ENCODE assay signal across 19 cellular contexts in the genomic region with DNA sequence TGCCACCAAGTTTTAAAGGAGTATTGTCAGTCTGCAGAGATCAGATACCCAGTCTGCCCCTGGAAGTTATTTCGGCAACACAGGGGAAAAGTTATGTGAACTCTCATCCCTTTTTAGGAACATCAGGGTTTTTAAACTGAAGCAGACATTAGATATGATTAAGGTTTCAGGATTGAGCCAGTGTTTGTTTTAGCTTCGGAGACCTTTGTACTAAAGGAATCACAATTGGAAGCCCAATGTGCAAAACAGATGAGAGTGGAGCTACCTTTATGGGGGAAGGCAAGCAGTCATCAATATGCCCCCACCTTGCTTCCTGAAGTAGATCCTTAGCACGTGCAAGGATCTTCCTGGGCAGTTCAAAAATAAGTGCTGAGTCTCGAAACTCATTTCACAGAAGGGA. TPM values are rescaled to one million over a fixed set of nuclear protein-coding genes. Genes with fewer than 3 reads are reported as not detected.
DNase-seq lines count a peak whose midpoint lies in the region; ATAC-seq and TF ChIP-seq lines count a peak whose summit lies in the region.
"Had no signal": no experiment of that assay in that cellular context is flagged by ENCODE, and none has a peak within 500 bp of the region (broad histone marks: within the 10 kb centered on the region; RNA-seq: fewer than 3 reads in every experiment).

No MANE protein-coding gene starts in this region.

- no peaks in the 10 kb centered on the region for H3K79me2 ChIP-seq in hepatocyte
- H3K79me2 ChIP-seq in smooth muscle cell (ENCODE audit: low read depth), result no peaks in the 10 kb centered on the region

- no peak overlapping the region for H3K27ac Mint-ChIP-seq in T-cell
- no peak overlapping the region for H3K27ac Mint-ChIP-seq in stimulated activated memory B cell treated with anti-CD40 and anti-IgM and Interleukin-4, amounts not matched to agents 10 μg/mL and 1 μg/mL and 100 μg/mL, for 72 hours
- H3K27ac Mint-ChIP-seq: CD4-positive, alpha-beta T cell; IgD-negative memory B cell had no signal

- H3K27me3 ChIP-seq in hepatocyte, result no peaks in the 10 kb centered on the region
- no peaks in the 10 kb centered on the region for H3K27me3 ChIP-seq in smooth muscle cell (ENCODE audit: low read depth)
- H3K27me3 ChIP-seq: BLaER1, SJSA1 had no signal

- ATAC-seq in T-cell (replicated peaks in 1 of 4), result no peak
- no peak for ATAC-seq in stimulated activated memory B cell treated with anti-CD40 and anti-IgM and Interleukin-4, amounts not matched to agents 10 μg/mL and 1 μg/mL and 100 μg/mL, for 72 hours

- H3K36me3 ChIP-seq in HEK293 (ENCODE audit: control insufficient read depth in 2 of 2, insufficient read depth in 1 of 2, low read length in 2 of 2) (no peaks in the 10 kb centered on the region), hepatocyte (replicated peaks; ENCODE audit: insufficient read depth, low read depth) (no peaks in the 10 kb centered on the region), smooth muscle cell (ENCODE audit: low read depth) (no peaks in the 10 kb centered on the region)
- H3K36me3 ChIP-seq: BLaER1, HAP-1, SJSA1 had no signal

- H2AFZ ChIP-seq in hepatocyte (no peak overlapping the region), smooth muscle cell (ENCODE audit: low read depth) (no peak overlapping the region)

- H3K9ac ChIP-seq in smooth muscle cell (ENCODE audit: low read depth), result no peak overlapping the region
- H3K9ac ChIP-seq: BLaER1, KMS-11 had no signal

- H3K9me3 ChIP-seq in HEK293 (ENCODE audit: control insufficient read depth, insufficient read depth, low read depth, low read length) (no peaks in the 10 kb centered on the region), hepatocyte (ENCODE audit: low read depth) (no peaks in the 10 kb centered on the region), smooth muscle cell (replicated peaks; ENCODE audit: low read depth) (no peaks in the 10 kb centered on the region)
- H3K9me3 ChIP-seq: BLaER1, HAP-1, SJSA1 had no signal

- 27% methylated on average over 4 of the region's 4 CpGs for WGBS in hepatocyte (ENCODE audit: low lambda C conversion rate, missing lambda C conversion rate)
- 55% methylated on average over 4 of the region's 4 CpGs for WGBS in smooth muscle cell (ENCODE audit: low lambda C conversion rate)

- H4K20me1 ChIP-seq in hepatocyte (ENCODE audit: insufficient read depth, poor library complexity, severe bottlenecking), result no peaks in the 10 kb centered on the region
- no peaks in the 10 kb centered on the region for H4K20me1 ChIP-seq in smooth muscle cell (ENCODE audit: low read depth)
- H4K20me1 ChIP-seq: BLaER1 had no signal

- H3K4me3 ChIP-seq in HEK293 (ENCODE audit: low read depth, low read length) (no peak overlapping the region), hepatocyte (no peak overlapping the region), smooth muscle cell (peak overlapping the region; percentile 22)
- H3K4me3 ChIP-seq: BLaER1, HAP-1, SJSA1 had no signal

- H3K9me2 ChIP-seq in hepatocyte (replicated peaks; ENCODE audit: insufficient read depth), result no peaks in the 10 kb centered on the region

- H3K4me1 Mint-ChIP-seq in T-cell, result no peaks in the 10 kb centered on the region
- H3K4me1 Mint-ChIP-seq in stimulated activated memory B cell treated with anti-CD40 and anti-IgM and Interleukin-4, amounts not matched to agents 10 μg/mL and 1 μg/mL and 100 μg/mL, for 72 hours, result no peaks in the 10 kb centered on the region
- H3K4me1 Mint-ChIP-seq: IgD-negative memory B cell had no signal

- DNase-seq in NCI-H748 (lab: John Stamatoyannopoulos, UW; ENCODE audit: unreplicated experiment) (peak; percentile 9), NCI-H748 treated with DMSO at 0.1 percent for 48 hours (lab: John Stamatoyannopoulos, UW) (no peak), hepatocyte (ENCODE audit: low spot score) (no peak), smooth muscle cell (lab: John Stamatoyannopoulos, UW; ENCODE audit: unreplicated experiment) (no peak), T-cell (no peak)
- DNase-seq: CD4-positive, alpha-beta T cell; MM.1S; NCI-H1694 treated with DMSO at 0.1 percent for 48 hours; NCI-H446; NCI-H524 treated with DMSO at 0.1 percent for 48 hours; Right ventricle myocardium superior; RPMI8226 had no signal

- H3K9me3 Mint-ChIP-seq in T-cell, result peaks cover 0 to 4% (median 0%) of the 10 kb centered on the region in 3 donors
- no peaks in the 10 kb centered on the region for H3K9me3 Mint-ChIP-seq in stimulated activated memory B cell treated with anti-CD40 and anti-IgM and Interleukin-4, amounts not matched to agents 10 μg/mL and 1 μg/mL and 100 μg/mL, for 72 hours

- POLR2A ChIA-PET in HEK293 (lab: Yijun Ruan, JAX) (no interaction called here), T-cell (lab: Charles Lee) (no interaction called here)

- no peak for TF ChIP-seq CTCF in HEK293 (tag by site-specific recombination; IDR thresholded peaks at IDR 0.05)
- no peak for TF ChIP-seq CTCF in hepatocyte (IDR thresholded peaks at IDR 0.05; ENCODE audit: poor library complexity)
- TF ChIP-seq CTCF in smooth muscle cell (IDR thresholded peaks at IDR 0.05; ENCODE audit: borderline replicate concordance, insufficient read depth, poor library complexity, severe bottlenecking), result no peak

- H3K4me2 ChIP-seq in hepatocyte (peak overlapping the region; percentile 65), smooth muscle cell (peak overlapping the region; percentile 67)
- H3K4me2 ChIP-seq: BLaER1, KMS-11 had no signal

- H3F3A ChIP-seq in smooth muscle cell (ENCODE audit: low read depth), result peaks cover 10% of the 10 kb centered on the region

- no peaks in the 10 kb centered on the region for H3K27me3 Mint-ChIP-seq in T-cell
- no peaks in the 10 kb centered on the region for H3K27me3 Mint-ChIP-seq in stimulated activated memory B cell treated with anti-CD40 and anti-IgM and Interleukin-4, amounts not matched to agents 10 μg/mL and 1 μg/mL and 100 μg/mL, for 72 hours
- H3K27me3 Mint-ChIP-seq: CD4-positive, alpha-beta T cell; IgD-negative memory B cell had no signal

- CTCF ChIA-PET in HEK293 (lab: Yijun Ruan, JAX) (no interaction called here), T-cell (lab: Charles Lee) (interaction anchor here in 1 of 2 donors (0.5 kb wide), 1 partner anchor 30 kb away, joined by 3 read pairs; no protein-coding TSS in a partner anchor)

- no peak overlapping the region for H3K4me3 Mint-ChIP-seq in T-cell
- no peak overlapping the region for H3K4me3 Mint-ChIP-seq in stimulated activated memory B cell treated with anti-CD40 and anti-IgM and Interleukin-4, amounts not matched to agents 10 μg/mL and 1 μg/mL and 100 μg/mL, for 72 hours
- H3K4me3 Mint-ChIP-seq: CD4-positive, alpha-beta T cell; IgD-negative memory B cell had no signal

- H3K4me1 ChIP-seq in HEK293 (ENCODE audit: control insufficient read depth, insufficient read depth, low read length), result peaks cover 17% of the 10 kb centered on the region
- no peaks in the 10 kb centered on the region for H3K4me1 ChIP-seq in hepatocyte (ENCODE audit: insufficient read depth)
- H3K4me1 ChIP-seq in smooth muscle cell (ENCODE audit: low read depth), result peaks cover 15% of the 10 kb centered on the region
- H3K4me1 ChIP-seq: BLaER1 had no signal

- no peaks in the 10 kb centered on the region for H3K36me3 Mint-ChIP-seq in T-cell
- H3K36me3 Mint-ChIP-seq in stimulated activated memory B cell treated with anti-CD40 and anti-IgM and Interleukin-4, amounts not matched to agents 10 μg/mL and 1 μg/mL and 100 μg/mL, for 72 hours, result no peaks in the 10 kb centered on the region
- H3K36me3 Mint-ChIP-seq: IgD-negative memory B cell had no signal

- H3K27ac ChIP-seq in HEK293 (ENCODE audit: extremely low read depth, low read depth, low read length) (peak overlapping the region; percentile 9; the same call in 1 of the 2 replicates), hepatocyte (peak overlapping the region; percentile 11), smooth muscle cell (ENCODE audit: low read depth) (no peak overlapping the region)
- H3K27ac ChIP-seq: BLaER1, KMS-11, SJSA1 had no signal

TF ChIP-seq in HEK293, 187 proteins besides CTCF, POLR2A, EP300 and RAD21 (continues in another document):
- TF ChIP-seq KLF1 (tag by site-specific recombination; IDR thresholded peaks at IDR 0.05), result no peak
- no peak for TF ChIP-seq ZNF596 (tag by site-specific recombination; IDR thresholded peaks at IDR 0.05)
- no peak for TF ChIP-seq ZNF19 (tag by site-specific recombination; IDR thresholded peaks at IDR 0.05; ENCODE audit: low read depth)
- no peak for TF ChIP-seq MEIS1 (CRISPR knock-in tag; IDR thresholded peaks at IDR 0.05; ENCODE audit: borderline replicate concordance)
- no peak for TF ChIP-seq KLF7 (tag by site-specific recombination; IDR thresholded peaks at IDR 0.05; ENCODE audit: borderline replicate concordance)
- TF ChIP-seq, protein P1, sequence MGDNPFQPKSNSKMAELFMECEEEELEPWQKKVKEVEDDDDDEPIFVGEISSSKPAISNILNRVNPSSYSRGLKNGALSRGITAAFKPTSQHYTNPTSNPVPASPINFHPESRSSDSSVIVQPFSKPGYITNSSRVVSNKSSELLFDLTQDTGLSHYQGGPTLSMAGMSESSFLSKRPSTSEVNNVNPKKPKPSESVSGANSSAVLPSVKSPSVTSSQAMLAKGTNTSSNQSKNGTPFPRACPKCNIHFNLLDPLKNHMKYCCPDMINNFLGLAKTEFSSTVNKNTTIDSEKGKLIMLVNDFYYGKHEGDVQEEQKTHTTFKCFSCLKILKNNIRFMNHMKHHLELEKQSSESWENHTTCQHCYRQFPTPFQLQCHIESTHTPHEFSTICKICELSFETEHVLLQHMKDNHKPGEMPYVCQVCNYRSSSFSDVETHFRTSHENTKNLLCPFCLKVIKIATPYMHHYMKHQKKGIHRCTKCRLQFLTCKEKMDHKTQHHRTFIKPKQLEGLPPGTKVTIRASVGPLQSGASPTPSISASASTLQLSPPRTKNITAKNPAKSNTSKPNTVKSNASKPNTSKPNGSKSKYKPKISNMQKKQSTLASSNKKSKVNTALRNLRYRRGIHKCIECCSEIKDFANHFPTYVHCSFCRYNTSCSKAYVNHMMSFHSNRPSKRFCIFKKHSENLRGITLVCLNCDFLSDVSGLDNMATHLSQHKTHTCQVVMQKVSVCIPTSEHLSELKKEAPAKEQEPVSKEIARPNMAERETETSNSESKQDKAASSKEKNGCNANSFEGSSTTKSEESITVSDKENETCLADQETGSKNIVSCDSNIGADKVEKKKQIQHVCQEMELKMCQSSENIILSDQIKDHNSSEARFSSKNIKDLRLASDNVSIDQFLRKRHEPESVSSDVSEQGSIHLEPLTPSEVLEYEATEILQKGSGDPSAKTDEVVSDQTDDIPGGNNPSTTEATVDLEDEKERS (tag by site-specific recombination; IDR thresholded peaks at IDR 0.05), result no peak
- no peak for TF ChIP-seq ZNF221 (tag by site-specific recombination; IDR thresholded peaks at IDR 0.05; ENCODE audit: borderline replicate concordance)

RNA-seq across cellular contexts. Expression of a gene that starts 39.5 kb away (rescaled TPM):
- total RNA-seq in hepatocyte (8.4 and 8.9 TPM in 2 replicates), smooth muscle cell (27.8 and 37.5 TPM in 2 replicates), T-cell (under 1 TPM in 4 of 5 donors, not detected in 1; 0.26 to 0.58 (median 0.38) TPM)
- polyA plus RNA-seq in hepatocyte (4.6 and 5.9 TPM in 2 replicates), smooth muscle cell (18.2 and 24.3 TPM in 2 replicates)
- total RNA-seq: CD4-positive, alpha-beta T cell had no signal
- polyA plus RNA-seq: IgD-negative memory B cell had no signal
